In the genomic region with DNA sequence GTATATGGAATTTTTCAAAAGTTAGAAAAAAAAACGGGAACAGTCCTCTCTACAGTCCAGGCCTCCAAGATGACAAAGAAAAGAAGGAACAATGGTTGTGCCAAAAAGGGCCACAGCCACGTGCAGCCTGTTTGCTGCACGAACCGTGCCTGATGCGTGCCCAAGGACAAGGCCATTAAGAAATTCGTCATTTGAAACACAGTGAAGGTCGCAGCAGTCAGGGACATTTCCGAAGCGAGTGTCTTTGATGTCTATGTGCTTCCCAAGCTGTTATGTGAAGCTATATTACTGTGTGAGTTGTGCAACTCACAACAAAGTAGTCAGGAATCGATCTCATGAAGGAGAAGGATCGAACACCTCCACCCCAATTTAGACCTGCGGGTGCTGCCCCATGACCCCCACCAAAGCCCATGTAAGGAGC, we compare ENCODE assay signal across 1 cellular context.
TF ChIP-seq lines count a peak whose summit lies in the region.

No MANE protein-coding gene starts in this region.

TF ChIP-seq in HepG2, 621 proteins besides CTCF, POLR2A, EP300 and RAD21 (continued from another document and continues in another):
- TF ChIP-seq FOXP1 (IDR thresholded peaks at IDR 0.05) (no peak), FOXP1 (CRISPR knock-in tag; IDR thresholded peaks at IDR 0.05) (peak; percentile 79), GFI1 (CRISPR knock-in tag; IDR thresholded peaks at IDR 0.05; ENCODE audit: borderline replicate concordance) (no peak), ZBTB20 (CRISPR knock-in tag; IDR thresholded peaks at IDR 0.05; ENCODE audit: borderline replicate concordance, low read depth) (peak; percentile 38; the same call in 1 of the 2 replicates), SALL1 (CRISPR knock-in tag; IDR thresholded peaks at IDR 0.05) (peak; percentile 95), ARNTL (CRISPR knock-in tag; IDR thresholded peaks at IDR 0.05) (peak; percentile 88), ZNF441 (CRISPR knock-in tag; IDR thresholded peaks at IDR 0.05; ENCODE audit: borderline replicate concordance) (no peak), RFX1 (IDR thresholded peaks at IDR 0.05) (no peak), SRSF4 (IDR thresholded peaks at IDR 0.05; ENCODE audit: low read depth, low read length, poor library complexity, severe bottlenecking) (no peak), ZNF605 (CRISPR knock-in tag; IDR thresholded peaks at IDR 0.05) (0 out of 2 replicates have a peak, but pooled peaks have one; percentile 24), NR2F6 (IDR thresholded peaks at IDR 0.05) (peak; percentile 71), NR2F6 (CRISPR knock-in tag; IDR thresholded peaks at IDR 0.05) (peak; percentile 62; the same call in 1 of the 2 replicates), ZNF225 (CRISPR knock-in tag; IDR thresholded peaks at IDR 0.05) (no peak), ZNF552 (CRISPR knock-in tag; IDR thresholded peaks at IDR 0.05; ENCODE audit: borderline replicate concordance) (no peak), ATAD3A (CRISPR knock-in tag; IDR thresholded peaks at IDR 0.05) (no peak), ZFX (CRISPR knock-in tag; IDR thresholded peaks at IDR 0.05; ENCODE audit: low read depth) (peak; percentile 37), HNRNPK (IDR thresholded peaks at IDR 0.05; ENCODE audit: low read depth, low read length, poor library complexity, severe bottlenecking) (no peak), NFE2L1 (CRISPR knock-in tag; IDR thresholded peaks at IDR 0.05; ENCODE audit: borderline replicate concordance) (no peak), TBX2 (CRISPR knock-in tag; IDR thresholded peaks at IDR 0.05; ENCODE audit: borderline replicate concordance) (peak; percentile 63; the same call in 1 of the 2 replicates), NONO (IDR thresholded peaks at IDR 0.05) (no peak), NONO (CRISPR knock-in tag; conservative IDR thresholded peaks at IDR 0.05) (no peak), DNMT3B (CRISPR knock-in tag; conservative IDR thresholded peaks at IDR 0.05) (no peak), GTF2F1 (IDR thresholded peaks at IDR 0.05; ENCODE audit: low read length) (no peak), IRF2 (CRISPR knock-in tag; IDR thresholded peaks at IDR 0.05) (peak; percentile 53; the same call in 1 of the 2 replicates), RARA (CRISPR knock-in tag; IDR thresholded peaks at IDR 0.05) (peak; percentile 77), SALL2 (CRISPR knock-in tag; IDR thresholded peaks at IDR 0.05) (no peak; the same call in 1 of the 2 replicates), TBL1XR1 (IDR thresholded peaks at IDR 0.05; ENCODE audit: borderline replicate concordance, low read length, partially characterized antibody) (no peak), MIXL1 (CRISPR knock-in tag; IDR thresholded peaks at IDR 0.05) (peak; percentile 69), ZNF264 (CRISPR knock-in tag; IDR thresholded peaks at IDR 0.05) (no peak), KAT8 (CRISPR knock-in tag; IDR thresholded peaks at IDR 0.05) (0 out of 2 replicates have a peak, but pooled peaks have one; percentile 12), TOE1 (CRISPR knock-in tag; IDR thresholded peaks at IDR 0.05) (no peak)
- TF ChIP-seq, protein P1, sequence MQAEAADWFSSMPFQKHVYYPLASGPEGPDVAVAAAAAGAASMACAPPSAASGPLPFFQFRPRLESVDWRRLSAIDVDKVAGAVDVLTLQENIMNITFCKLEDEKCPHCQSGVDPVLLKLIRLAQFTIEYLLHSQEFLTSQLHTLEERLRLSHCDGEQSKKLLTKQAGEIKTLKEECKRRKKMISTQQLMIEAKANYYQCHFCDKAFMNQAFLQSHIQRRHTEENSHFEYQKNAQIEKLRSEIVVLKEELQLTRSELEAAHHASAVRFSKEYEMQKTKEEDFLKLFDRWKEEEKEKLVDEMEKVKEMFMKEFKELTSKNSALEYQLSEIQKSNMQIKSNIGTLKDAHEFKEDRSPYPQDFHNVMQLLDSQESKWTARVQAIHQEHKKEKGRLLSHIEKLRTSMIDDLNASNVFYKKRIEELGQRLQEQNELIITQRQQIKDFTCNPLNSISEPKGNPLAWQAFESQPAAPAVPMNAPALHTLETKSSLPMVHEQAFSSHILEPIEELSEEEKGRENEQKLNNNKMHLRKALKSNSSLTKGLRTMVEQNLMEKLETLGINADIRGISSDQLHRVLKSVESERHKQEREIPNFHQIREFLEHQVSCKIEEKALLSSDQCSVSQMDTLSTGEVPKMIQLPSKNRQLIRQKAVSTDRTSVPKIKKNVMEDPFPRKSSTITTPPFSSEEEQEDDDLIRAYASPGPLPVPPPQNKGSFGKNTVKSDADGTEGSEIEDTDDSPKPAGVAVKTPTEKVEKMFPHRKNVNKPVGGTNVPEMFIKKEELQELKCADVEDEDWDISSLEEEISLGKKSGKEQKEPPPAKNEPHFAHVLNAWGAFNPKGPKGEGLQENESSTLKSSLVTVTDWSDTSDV (CRISPR knock-in tag; IDR thresholded peaks at IDR 0.05) = no peak
- TF ChIP-seq, protein P2, sequence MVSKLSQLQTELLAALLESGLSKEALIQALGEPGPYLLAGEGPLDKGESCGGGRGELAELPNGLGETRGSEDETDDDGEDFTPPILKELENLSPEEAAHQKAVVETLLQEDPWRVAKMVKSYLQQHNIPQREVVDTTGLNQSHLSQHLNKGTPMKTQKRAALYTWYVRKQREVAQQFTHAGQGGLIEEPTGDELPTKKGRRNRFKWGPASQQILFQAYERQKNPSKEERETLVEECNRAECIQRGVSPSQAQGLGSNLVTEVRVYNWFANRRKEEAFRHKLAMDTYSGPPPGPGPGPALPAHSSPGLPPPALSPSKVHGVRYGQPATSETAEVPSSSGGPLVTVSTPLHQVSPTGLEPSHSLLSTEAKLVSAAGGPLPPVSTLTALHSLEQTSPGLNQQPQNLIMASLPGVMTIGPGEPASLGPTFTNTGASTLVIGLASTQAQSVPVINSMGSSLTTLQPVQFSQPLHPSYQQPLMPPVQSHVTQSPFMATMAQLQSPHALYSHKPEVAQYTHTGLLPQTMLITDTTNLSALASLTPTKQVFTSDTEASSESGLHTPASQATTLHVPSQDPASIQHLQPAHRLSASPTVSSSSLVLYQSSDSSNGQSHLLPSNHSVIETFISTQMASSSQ (IDR thresholded peaks at IDR 0.05; ENCODE audit: low read depth) = no peak
- TF ChIP-seq, protein P2 (CRISPR knock-in tag; IDR thresholded peaks at IDR 0.05; ENCODE audit: borderline replicate concordance) = no peak
- TF ChIP-seq, protein P3, sequence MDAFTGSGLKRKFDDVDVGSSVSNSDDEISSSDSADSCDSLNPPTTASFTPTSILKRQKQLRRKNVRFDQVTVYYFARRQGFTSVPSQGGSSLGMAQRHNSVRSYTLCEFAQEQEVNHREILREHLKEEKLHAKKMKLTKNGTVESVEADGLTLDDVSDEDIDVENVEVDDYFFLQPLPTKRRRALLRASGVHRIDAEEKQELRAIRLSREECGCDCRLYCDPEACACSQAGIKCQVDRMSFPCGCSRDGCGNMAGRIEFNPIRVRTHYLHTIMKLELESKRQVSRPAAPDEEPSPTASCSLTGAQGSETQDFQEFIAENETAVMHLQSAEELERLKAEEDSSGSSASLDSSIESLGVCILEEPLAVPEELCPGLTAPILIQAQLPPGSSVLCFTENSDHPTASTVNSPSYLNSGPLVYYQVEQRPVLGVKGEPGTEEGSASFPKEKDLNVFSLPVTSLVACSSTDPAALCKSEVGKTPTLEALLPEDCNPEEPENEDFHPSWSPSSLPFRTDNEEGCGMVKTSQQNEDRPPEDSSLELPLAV (CRISPR knock-in tag; conservative IDR thresholded peaks at IDR 0.05; ENCODE audit: low read depth) = no peak
- TF ChIP-seq, protein P4, sequence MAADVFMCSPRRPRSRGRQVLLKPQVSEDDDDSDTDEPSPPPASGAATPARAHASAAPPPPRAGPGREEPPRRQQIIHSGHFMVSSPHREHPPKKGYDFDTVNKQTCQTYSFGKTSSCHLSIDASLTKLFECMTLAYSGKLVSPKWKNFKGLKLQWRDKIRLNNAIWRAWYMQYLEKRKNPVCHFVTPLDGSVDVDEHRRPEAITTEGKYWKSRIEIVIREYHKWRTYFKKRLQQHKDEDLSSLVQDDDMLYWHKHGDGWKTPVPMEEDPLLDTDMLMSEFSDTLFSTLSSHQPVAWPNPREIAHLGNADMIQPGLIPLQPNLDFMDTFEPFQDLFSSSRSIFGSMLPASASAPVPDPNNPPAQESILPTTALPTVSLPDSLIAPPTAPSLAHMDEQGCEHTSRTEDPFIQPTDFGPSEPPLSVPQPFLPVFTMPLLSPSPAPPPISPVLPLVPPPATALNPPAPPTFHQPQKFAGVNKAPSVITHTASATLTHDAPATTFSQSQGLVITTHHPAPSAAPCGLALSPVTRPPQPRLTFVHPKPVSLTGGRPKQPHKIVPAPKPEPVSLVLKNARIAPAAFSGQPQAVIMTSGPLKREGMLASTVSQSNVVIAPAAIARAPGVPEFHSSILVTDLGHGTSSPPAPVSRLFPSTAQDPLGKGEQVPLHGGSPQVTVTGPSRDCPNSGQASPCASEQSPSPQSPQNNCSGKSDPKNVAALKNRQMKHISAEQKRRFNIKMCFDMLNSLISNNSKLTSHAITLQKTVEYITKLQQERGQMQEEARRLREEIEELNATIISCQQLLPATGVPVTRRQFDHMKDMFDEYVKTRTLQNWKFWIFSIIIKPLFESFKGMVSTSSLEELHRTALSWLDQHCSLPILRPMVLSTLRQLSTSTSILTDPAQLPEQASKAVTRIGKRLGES (CRISPR knock-in tag; IDR thresholded peaks at IDR 0.05; ENCODE audit: borderline replicate concordance) = peak; percentile 80; the same call in 1 of the 2 replicates
- TF ChIP-seq, protein P5, sequence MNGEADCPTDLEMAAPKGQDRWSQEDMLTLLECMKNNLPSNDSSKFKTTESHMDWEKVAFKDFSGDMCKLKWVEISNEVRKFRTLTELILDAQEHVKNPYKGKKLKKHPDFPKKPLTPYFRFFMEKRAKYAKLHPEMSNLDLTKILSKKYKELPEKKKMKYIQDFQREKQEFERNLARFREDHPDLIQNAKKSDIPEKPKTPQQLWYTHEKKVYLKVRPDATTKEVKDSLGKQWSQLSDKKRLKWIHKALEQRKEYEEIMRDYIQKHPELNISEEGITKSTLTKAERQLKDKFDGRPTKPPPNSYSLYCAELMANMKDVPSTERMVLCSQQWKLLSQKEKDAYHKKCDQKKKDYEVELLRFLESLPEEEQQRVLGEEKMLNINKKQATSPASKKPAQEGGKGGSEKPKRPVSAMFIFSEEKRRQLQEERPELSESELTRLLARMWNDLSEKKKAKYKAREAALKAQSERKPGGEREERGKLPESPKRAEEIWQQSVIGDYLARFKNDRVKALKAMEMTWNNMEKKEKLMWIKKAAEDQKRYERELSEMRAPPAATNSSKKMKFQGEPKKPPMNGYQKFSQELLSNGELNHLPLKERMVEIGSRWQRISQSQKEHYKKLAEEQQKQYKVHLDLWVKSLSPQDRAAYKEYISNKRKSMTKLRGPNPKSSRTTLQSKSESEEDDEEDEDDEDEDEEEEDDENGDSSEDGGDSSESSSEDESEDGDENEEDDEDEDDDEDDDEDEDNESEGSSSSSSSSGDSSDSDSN (CRISPR knock-in tag; IDR thresholded peaks at IDR 0.05) = no peak
- TF ChIP-seq, protein P6, sequence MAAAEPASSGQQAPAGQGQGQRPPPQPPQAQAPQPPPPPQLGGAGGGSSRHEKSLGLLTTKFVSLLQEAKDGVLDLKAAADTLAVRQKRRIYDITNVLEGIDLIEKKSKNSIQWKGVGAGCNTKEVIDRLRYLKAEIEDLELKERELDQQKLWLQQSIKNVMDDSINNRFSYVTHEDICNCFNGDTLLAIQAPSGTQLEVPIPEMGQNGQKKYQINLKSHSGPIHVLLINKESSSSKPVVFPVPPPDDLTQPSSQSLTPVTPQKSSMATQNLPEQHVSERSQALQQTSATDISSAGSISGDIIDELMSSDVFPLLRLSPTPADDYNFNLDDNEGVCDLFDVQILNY (CRISPR knock-in tag; conservative IDR thresholded peaks at IDR 0.05) = no peak
- TF ChIP-seq, protein P7, sequence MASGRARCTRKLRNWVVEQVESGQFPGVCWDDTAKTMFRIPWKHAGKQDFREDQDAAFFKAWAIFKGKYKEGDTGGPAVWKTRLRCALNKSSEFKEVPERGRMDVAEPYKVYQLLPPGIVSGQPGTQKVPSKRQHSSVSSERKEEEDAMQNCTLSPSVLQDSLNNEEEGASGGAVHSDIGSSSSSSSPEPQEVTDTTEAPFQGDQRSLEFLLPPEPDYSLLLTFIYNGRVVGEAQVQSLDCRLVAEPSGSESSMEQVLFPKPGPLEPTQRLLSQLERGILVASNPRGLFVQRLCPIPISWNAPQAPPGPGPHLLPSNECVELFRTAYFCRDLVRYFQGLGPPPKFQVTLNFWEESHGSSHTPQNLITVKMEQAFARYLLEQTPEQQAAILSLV (CRISPR knock-in tag; IDR thresholded peaks at IDR 0.05; ENCODE audit: borderline replicate concordance) = no peak
- TF ChIP-seq, protein P8, sequence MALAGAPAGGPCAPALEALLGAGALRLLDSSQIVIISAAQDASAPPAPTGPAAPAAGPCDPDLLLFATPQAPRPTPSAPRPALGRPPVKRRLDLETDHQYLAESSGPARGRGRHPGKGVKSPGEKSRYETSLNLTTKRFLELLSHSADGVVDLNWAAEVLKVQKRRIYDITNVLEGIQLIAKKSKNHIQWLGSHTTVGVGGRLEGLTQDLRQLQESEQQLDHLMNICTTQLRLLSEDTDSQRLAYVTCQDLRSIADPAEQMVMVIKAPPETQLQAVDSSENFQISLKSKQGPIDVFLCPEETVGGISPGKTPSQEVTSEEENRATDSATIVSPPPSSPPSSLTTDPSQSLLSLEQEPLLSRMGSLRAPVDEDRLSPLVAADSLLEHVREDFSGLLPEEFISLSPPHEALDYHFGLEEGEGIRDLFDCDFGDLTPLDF (CRISPR knock-in tag; IDR thresholded peaks at IDR 0.05) = no peak
- TF ChIP-seq, protein P9, sequence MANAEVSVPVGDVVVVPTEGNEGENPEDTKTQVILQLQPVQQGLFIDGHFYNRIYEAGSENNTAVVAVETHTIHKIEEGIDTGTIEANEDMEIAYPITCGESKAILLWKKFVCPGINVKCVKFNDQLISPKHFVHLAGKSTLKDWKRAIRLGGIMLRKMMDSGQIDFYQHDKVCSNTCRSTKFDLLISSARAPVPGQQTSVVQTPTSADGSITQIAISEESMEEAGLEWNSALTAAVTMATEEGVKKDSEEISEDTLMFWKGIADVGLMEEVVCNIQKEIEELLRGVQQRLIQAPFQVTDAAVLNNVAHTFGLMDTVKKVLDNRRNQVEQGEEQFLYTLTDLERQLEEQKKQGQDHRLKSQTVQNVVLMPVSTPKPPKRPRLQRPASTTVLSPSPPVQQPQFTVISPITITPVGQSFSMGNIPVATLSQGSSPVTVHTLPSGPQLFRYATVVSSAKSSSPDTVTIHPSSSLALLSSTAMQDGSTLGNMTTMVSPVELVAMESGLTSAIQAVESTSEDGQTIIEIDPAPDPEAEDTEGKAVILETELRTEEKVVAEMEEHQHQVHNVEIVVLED (CRISPR knock-in tag; IDR thresholded peaks at IDR 0.05; ENCODE audit: borderline replicate concordance) = peak; percentile 36; the same call in 1 of the 2 replicates
